In the genomic region with DNA sequence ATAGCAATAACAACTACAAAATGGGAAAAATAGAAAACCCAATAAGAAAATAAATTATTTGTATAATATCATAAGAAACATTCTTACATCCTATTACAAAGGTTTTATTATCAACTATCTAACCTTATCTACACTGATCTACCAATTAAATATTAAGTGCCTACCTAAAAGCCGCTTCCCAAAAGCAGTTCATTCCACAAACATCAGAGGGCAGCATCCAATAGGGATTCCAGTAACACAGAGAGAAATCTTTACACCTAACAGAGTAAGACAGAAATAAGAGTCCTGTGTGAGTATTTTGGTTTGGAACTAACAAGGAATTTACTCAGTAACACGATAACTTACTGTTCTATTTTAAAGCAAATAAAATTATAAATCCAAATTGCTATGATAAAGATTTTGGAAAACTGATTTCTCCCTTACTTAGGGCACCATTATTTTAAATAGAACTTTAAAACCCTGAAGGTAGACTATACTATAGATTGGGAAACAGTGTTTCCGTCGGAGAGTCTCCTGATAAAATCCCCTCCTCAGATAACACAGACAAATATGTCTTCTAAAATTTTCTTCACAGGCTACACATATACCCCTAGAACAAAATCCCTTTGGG, we compare ENCODE assay signal across 9 cellular contexts. TPM values are rescaled to one million over a fixed set of nuclear protein-coding genes. Genes with fewer than 3 reads are reported as not detected.
DNase-seq lines count a peak whose midpoint lies in the region; ATAC-seq, FAIRE-seq and TF ChIP-seq lines count a peak whose summit lies in the region.
"Had no signal": no experiment of that assay in that cellular context is flagged by ENCODE, and none has a peak within 500 bp of the region (broad histone marks: within the 10 kb centered on the region; RNA-seq: fewer than 3 reads in every experiment).

No MANE protein-coding gene starts in this region.

- H4K5ac ChIP-seq in H1 (ENCODE audit: insufficient read length, low read depth, low read length), result no peak overlapping the region

- H3K27ac ChIP-seq in PC-3 (ENCODE audit: low read length), result no peak overlapping the region
- H3K27ac ChIP-seq in H1 (ENCODE audit: low read depth, low read length), result no peak overlapping the region
- H3K27ac ChIP-seq in mesenchymal stem cell (ENCODE audit: low read length, poor library complexity, severe bottlenecking), result no peak overlapping the region
- H3K27ac ChIP-seq: neutrophil had no signal

- no peaks in the 10 kb centered on the region for H3K27me3 Mint-ChIP-seq in activated T-helper 1 cell treated with anti-CD3 and anti-CD28 coated beads, Interleukin-12 subunit alpha, Interleukin-12 subunit beta, Interleukin-2, Interleukin-4 antibody, amounts not matched to agents 30 ng/mL and 10 ng/mL and 1 ng/mL, durations not matched to agents 14 hours and 24 hours and 36 hours (ENCODE audit: insufficient read depth)

- H3K9me3 ChIP-seq in PC-3 (ENCODE audit: low read length) (no peaks in the 10 kb centered on the region), H1 (ENCODE audit: insufficient read depth in 2 of 2, low read depth in 1 of 2, low read length in 1 of 2) (no peaks in the 10 kb centered on the region), mesenchymal stem cell (ENCODE audit: control insufficient read depth, low read length) (no peaks in the 10 kb centered on the region)
- H3K9me3 ChIP-seq: neutrophil had no signal

- H3K4me1 ChIP-seq in PC-3 (ENCODE audit: insufficient read depth, low read length) (peaks cover 20% of the 10 kb centered on the region), H1 (replicated peaks in 1 of 4; ENCODE audit: control insufficient read depth in 3 of 4, insufficient read depth in 4 of 4, low read length in 3 of 4) (peaks cover 0 to 9% (median 6%) of the 10 kb centered on the region in 4 experiments; a peak in 5 of 7 replicates), mesenchymal stem cell (ENCODE audit: control insufficient read depth, insufficient read depth, low read depth, low read length) (peaks cover 4% of the 10 kb centered on the region)

- DNase-seq in DMS 273 treated with DMSO at 0.1 percent for 48 hours (lab: John Stamatoyannopoulos, UW), result peak; percentile 30
- peak; percentile 82 for DNase-seq in HT-29 (ENCODE audit: low spot score)
- DNase-seq in PC-3, result peak; percentile 80
- no peak for DNase-seq in H1 (ENCODE audit: low read depth in 1 of 2, low spot score in 2 of 2)
- peak; percentile 75 for DNase-seq in mesenchymal stem cell
- no peak for DNase-seq in activated T-helper 1 cell treated with anti-CD3 and anti-CD28 coated beads, Interleukin-12 subunit alpha, Interleukin-12 subunit beta, Interleukin-2, Interleukin-4 antibody, amounts not matched to agents 30 ng/mL and 10 ng/mL and 1 ng/mL, durations not matched to agents 14 hours and 24 hours and 36 hours (ENCODE audit: low spot score)
- DNase-seq in activated CD4-positive, alpha-beta T cell treated with anti-CD3 and anti-CD28 coated beads for 48 hours, result no peak
- DNase-seq in stimulated activated naive CD4-positive, alpha-beta T cell treated with Interleukin-2 at 50 U/mL for 16 hours (lab: John Stamatoyannopoulos, UW), result no peak

- no peak overlapping the region for H3K4me3 ChIP-seq in PC-3 (ENCODE audit: low read length)
- no peak overlapping the region for H3K4me3 ChIP-seq in H1 (ENCODE audit: extremely low read depth in 1 of 4, insufficient read depth in 2 of 4, low read depth in 3 of 4, low read length in 4 of 4)
- H3K4me3 ChIP-seq in mesenchymal stem cell (ENCODE audit: insufficient read depth in 1 of 2, low read depth in 1 of 2, low read length in 2 of 2), result no peak overlapping the region

- ATAC-seq in PC-3, result peak; percentile 62

- H2BK120ac ChIP-seq in H1 (replicated peaks; ENCODE audit: low read depth, low read length) (no peak overlapping the region), mesenchymal stem cell (ENCODE audit: low read depth, low read length) (no peak overlapping the region)

- peak overlapping the region; percentile 75; the same call in 1 of the 2 replicates for H3K4me2 ChIP-seq in PC-3 (ENCODE audit: low read length)
- H3K4me2 ChIP-seq in H1 (ENCODE audit: insufficient read depth in 1 of 2, low read depth in 2 of 2, low read length in 2 of 2), result no peak overlapping the region
- no peak overlapping the region for H3K4me2 ChIP-seq in mesenchymal stem cell (ENCODE audit: low read length, poor library complexity, severe bottlenecking)

- H2BK5ac ChIP-seq in H1 (ENCODE audit: low read depth, low read length), result no peak overlapping the region
- no peak overlapping the region for H2BK5ac ChIP-seq in mesenchymal stem cell (ENCODE audit: low read depth, low read length, poor library complexity, severe bottlenecking)

- H3K9ac ChIP-seq in PC-3 (ENCODE audit: low read length) (no peak overlapping the region), H1 (replicated peaks in 1 of 4; ENCODE audit: extremely low read depth in 1 of 4, low read depth in 3 of 4, low read length in 3 of 4) (no peak overlapping the region), mesenchymal stem cell (ENCODE audit: low read length) (peak overlapping the region; percentile 93)

- no peak overlapping the region for H3K23ac ChIP-seq in H1 (ENCODE audit: insufficient read length)
- H3K23ac ChIP-seq in mesenchymal stem cell (ENCODE audit: low read length in 2 of 2), result no peak overlapping the region

- no peaks in the 10 kb centered on the region for H3K23me2 ChIP-seq in H1 (ENCODE audit: low read depth, low read length)

- no peaks in the 10 kb centered on the region for H3K27me3 ChIP-seq in PC-3 (ENCODE audit: low read length)
- H3K27me3 ChIP-seq in H1 (replicated peaks in 1 of 4; ENCODE audit: control insufficient read depth in 3 of 4, extremely low read depth in 1 of 4, insufficient read depth in 3 of 4, low read length in 3 of 4), result no peaks in the 10 kb centered on the region
- no peaks in the 10 kb centered on the region for H3K27me3 ChIP-seq in mesenchymal stem cell (ENCODE audit: control insufficient read depth in 1 of 2, insufficient read depth in 1 of 2, low read length in 2 of 2)
- H3K27me3 ChIP-seq: neutrophil had no signal

- FAIRE-seq in H1 (lab: Jason Lieb, UNC), result no peak

- no peak overlapping the region for H4K8ac ChIP-seq in H1 (ENCODE audit: extremely low read depth, insufficient read depth, low read length)
- H4K8ac ChIP-seq in mesenchymal stem cell (ENCODE audit: low read length), result no peak overlapping the region

- CTCF ChIA-PET in PC-3 (lab: Charles Lee) (no interaction called here), H1 (lab: Charles Lee; ENCODE audit: partially characterized antibody) (interaction anchor here (0.9 to 2.2 kb wide), 4 partner anchors 8 to 440 kb away, joined by 4 to 12 read pairs (median 5); no protein-coding TSS in a partner anchor)

- H3K79me2 ChIP-seq in PC-3 (ENCODE audit: low read length) (peaks cover 66% of the 10 kb centered on the region), H1 (ENCODE audit: control insufficient read depth in 1 of 2, insufficient read depth in 2 of 2, low read length in 2 of 2) (peaks cover 0 to 45% of the 10 kb centered on the region in 2 experiments; a peak in 2 of 4 replicates)

- H3K18ac ChIP-seq in H1 (ENCODE audit: extremely low read depth, low read length), result no peak overlapping the region
- no peak overlapping the region for H3K18ac ChIP-seq in mesenchymal stem cell (ENCODE audit: low read depth in 1 of 2, low read length in 2 of 2)

- TF ChIP-seq POLR2A in H1 (IDR thresholded peaks at IDR 0.05; ENCODE audit: control extremely low read depth in 1 of 2, low read depth in 2 of 2, low read length in 2 of 2), result no peak

- BruUV-seq in PC-3 (replicated peaks; lab: Mats Ljungman, UMichigan), result no TSS peak

- H2BK12ac ChIP-seq in H1 (ENCODE audit: low read depth, low read length) (no peak overlapping the region), mesenchymal stem cell (ENCODE audit: low read length in 2 of 2) (no peak overlapping the region)

- H4K91ac ChIP-seq in H1 (replicated peaks; ENCODE audit: insufficient read length, low read length) (no peak overlapping the region), mesenchymal stem cell (ENCODE audit: low read length) (no peak overlapping the region)

- TF ChIP-seq CTCF in PC-3 (conservative IDR thresholded peaks at IDR 0.05; ENCODE audit: low read depth, low read length) (peak; percentile 94), H1 (IDR thresholded peaks at IDR 0.05; ENCODE audit: control extremely low read depth in 1 of 3, insufficient read depth in 1 of 3, low read depth in 1 of 3, low read length in 3 of 3) (peak in 2 of 3 experiments; percentile 65 to 67; a peak in 3 of 4 replicates)

- H3K4ac ChIP-seq in H1 (replicated peaks; ENCODE audit: insufficient read length, low read depth, low read length) (no peak overlapping the region), mesenchymal stem cell (ENCODE audit: low read depth in 1 of 2, low read length in 2 of 2) (no peak overlapping the region)

- POLR2A ChIA-PET in PC-3 (lab: Charles Lee; ENCODE audit: unreplicated experiment), result no interaction called here
- POLR2A ChIA-PET in H1 (lab: Charles Lee; ENCODE audit: partially characterized antibody), result no interaction called here

- H2BK20ac ChIP-seq in H1 (ENCODE audit: low read length), result no peak overlapping the region

- H4K20me1 ChIP-seq in PC-3 (ENCODE audit: low read length) (peaks cover 4% of the 10 kb centered on the region), H1 (replicated peaks in 1 of 2; ENCODE audit: control insufficient read depth in 1 of 2, insufficient read depth in 2 of 2, low read length in 2 of 2) (peaks cover 0 to 7% of the 10 kb centered on the region in 2 experiments)

- H3K9me3 Mint-ChIP-seq in activated T-helper 1 cell treated with anti-CD3 and anti-CD28 coated beads, Interleukin-12 subunit alpha, Interleukin-12 subunit beta, Interleukin-2, Interleukin-4 antibody, amounts not matched to agents 30 ng/mL and 10 ng/mL and 1 ng/mL, durations not matched to agents 14 hours and 24 hours and 36 hours, result no peaks in the 10 kb centered on the region

- H3K14ac ChIP-seq in H1 (ENCODE audit: insufficient read length) (no peak overlapping the region), mesenchymal stem cell (ENCODE audit: low read length in 2 of 2) (no peak overlapping the region)

- H2AFZ ChIP-seq in PC-3 (ENCODE audit: low read length) (no peak overlapping the region), H1 (ENCODE audit: low read length) (no peak overlapping the region), mesenchymal stem cell (ENCODE audit: low read depth, low read length) (no peak overlapping the region)

- H2BK15ac ChIP-seq in H1 (ENCODE audit: low read length) (no peak overlapping the region), mesenchymal stem cell (ENCODE audit: low read depth, poor library complexity, severe bottlenecking) (no peak overlapping the region)

- H2AK5ac ChIP-seq in H1 (ENCODE audit: low read depth, low read length) (no peak overlapping the region), mesenchymal stem cell (ENCODE audit: low read length, severe bottlenecking) (no peak overlapping the region)

- H3K36me3 Mint-ChIP-seq in activated T-helper 1 cell treated with anti-CD3 and anti-CD28 coated beads, Interleukin-12 subunit alpha, Interleukin-12 subunit beta, Interleukin-2, Interleukin-4 antibody, amounts not matched to agents 30 ng/mL and 10 ng/mL and 1 ng/mL, durations not matched to agents 14 hours and 24 hours and 36 hours (ENCODE audit: low read depth), result no peaks in the 10 kb centered on the region

- H3K36me3 ChIP-seq in PC-3 (ENCODE audit: low read depth, low read length) (no peaks in the 10 kb centered on the region), H1 (ENCODE audit: control insufficient read depth in 2 of 4, insufficient read depth in 4 of 4, low read length in 3 of 4) (no peaks in the 10 kb centered on the region), mesenchymal stem cell (ENCODE audit: control insufficient read depth in 1 of 2, insufficient read depth in 2 of 2, low read depth in 1 of 2, low read length in 2 of 2) (no peaks in the 10 kb centered on the region)
- H3K36me3 ChIP-seq: neutrophil had no signal

- no peak overlapping the region for H3K56ac ChIP-seq in H1 (replicated peaks; ENCODE audit: insufficient read length, low read depth, low read length)

- WGBS in H1 (ENCODE audit: extremely low coverage in 1 of 2, insufficient coverage in 1 of 2, insufficient read length in 1 of 2, insufficient replicate concordance in 2 of 2, low coverage in 1 of 2, low lambda C conversion rate in 2 of 2, missing lambda C conversion rate in 1 of 2), 2 experiments, result 63% methylated on average over 4 of the region's 4 CpGs; no CpG with 5 or more reads in 1 of the 2 experiments
- WGBS in mesenchymal stem cell, result 62% methylated on average over 3 of the region's 4 CpGs

- no peak overlapping the region for H3K27ac Mint-ChIP-seq in activated T-helper 1 cell treated with anti-CD3 and anti-CD28 coated beads, Interleukin-12 subunit alpha, Interleukin-12 subunit beta, Interleukin-2, Interleukin-4 antibody, amounts not matched to agents 30 ng/mL and 10 ng/mL and 1 ng/mL, durations not matched to agents 14 hours and 24 hours and 36 hours

- H3K4me1 Mint-ChIP-seq in activated T-helper 1 cell treated with anti-CD3 and anti-CD28 coated beads, Interleukin-12 subunit alpha, Interleukin-12 subunit beta, Interleukin-2, Interleukin-4 antibody, amounts not matched to agents 30 ng/mL and 10 ng/mL and 1 ng/mL, durations not matched to agents 14 hours and 24 hours and 36 hours (ENCODE audit: low read depth), result peaks cover 14% of the 10 kb centered on the region

- no peaks in the 10 kb centered on the region for H3K9me2 ChIP-seq in PC-3 (replicated peaks; ENCODE audit: low read length)

- H3F3A ChIP-seq in PC-3 (ENCODE audit: low read length, unreplicated experiment), result no peaks in the 10 kb centered on the region

- no peaks in the 10 kb centered on the region for H3K79me1 ChIP-seq in H1 (ENCODE audit: low read depth, low read length)
- H3K79me1 ChIP-seq in mesenchymal stem cell (replicated peaks; ENCODE audit: low read length, poor library complexity, severe bottlenecking), result peaks cover 6% of the 10 kb centered on the region

- no peak for TF ChIP-seq EP300 in H1 (IDR thresholded peaks at IDR 0.05; ENCODE audit: borderline replicate concordance in 1 of 2, low read depth in 2 of 2, low read length in 2 of 2)

- TF ChIP-seq RAD21 in H1 (IDR thresholded peaks at IDR 0.05 in 1 of 2, conservative IDR thresholded peaks at IDR 0.05 in 1 of 2; ENCODE audit: low read depth in 2 of 2, low read length in 2 of 2), result peak; percentile 93

- H3K4me3 Mint-ChIP-seq in activated T-helper 1 cell treated with anti-CD3 and anti-CD28 coated beads, Interleukin-12 subunit alpha, Interleukin-12 subunit beta, Interleukin-2, Interleukin-4 antibody, amounts not matched to agents 30 ng/mL and 10 ng/mL and 1 ng/mL, durations not matched to agents 14 hours and 24 hours and 36 hours, result no peak overlapping the region

- intact Hi-C loops in PC-3 (cut with micrococcal nuclease), result loop anchor here (1.0 to 5.0 kb wide), 3 partner anchors 203 to 1153 kb away; no protein-coding TSS in a partner anchor
- intact Hi-C loops in activated T-helper 1 cell treated with anti-CD3 and anti-CD28 coated beads, Interleukin-12 subunit alpha, Interleukin-12 subunit beta, Interleukin-2, Interleukin-4 antibody, amounts not matched to agents 30 ng/mL and 10 ng/mL and 1 ng/mL, durations not matched to agents 14 hours and 24 hours and 36 hours (cut with micrococcal nuclease), result loop anchor here (1.0 kb wide), 2 partner anchors 203 to 243 kb away; no protein-coding TSS in a partner anchor

RNA-seq across cellular contexts. Expression of a gene that starts 15.0 kb away (rescaled TPM):
- total RNA-seq in HT-29 (2014; rRNA removed; shearing (Covaris generic)), result 4.6 and 6.3 TPM in 2 replicates
- 5.1 and 10.9 TPM in 2 replicates for total RNA-seq in PC-3 (2014; rRNA removed)
- 10.0 and 10.7 TPM in 2 replicates for total RNA-seq in H1 (2021; fragmentation: NEBNext Ultra II Directional; extraction: Animal tissue kit (Norgen Biotek cat#: 25700))
- polyA plus RNA-seq in H1 (2011; rRNA removed), result 1.9 and 3.1 TPM in 2 replicates
- polyA plus RNA-seq in H1 (2011; cell fraction: cytosol; rRNA removed), result 4.0 TPM
- 2.2 TPM for polyA plus RNA-seq in H1 (2011; cell fraction: nucleus; rRNA removed)
- 3.9 to 7.5 TPM (median 5.1 TPM) in 4 replicates for polyA plus RNA-seq in H1 (2012, experiment 1 of 2)
- 0.29 TPM for polyA plus RNA-seq in H1 (2012, experiment 2 of 2)
- polyA plus RNA-seq in H1 (2013, experiment 1 of 2), result 6.9 TPM
- polyA plus RNA-seq in H1 (2013, experiment 2 of 2), result 7.5 TPM
- 4.0 and 8.6 TPM in 2 replicates for polyA minus RNA-seq in H1 (2011; rRNA and poly(A)+ RNA removed)
- 5.4 TPM for polyA minus RNA-seq in H1 (2011; cell fraction: cytosol; rRNA and poly(A)+ RNA removed)
- polyA minus RNA-seq in H1 (2011; cell fraction: nucleus; rRNA and poly(A)+ RNA removed), result 8.6 TPM
- 12.0 TPM for polyA plus RNA-seq in mesenchymal stem cell (2013, experiment 1 of 2)
- 13.0 TPM for polyA plus RNA-seq in mesenchymal stem cell (2013, experiment 2 of 2)
- 10.5 and 11.4 TPM in 2 replicates for total RNA-seq in activated T-helper 1 cell treated with anti-CD3 and anti-CD28 coated beads, Interleukin-12 subunit alpha, Interleukin-12 subunit beta, Interleukin-2, Interleukin-4 antibody, amounts not matched to agents 30 ng/mL and 10 ng/mL and 1 ng/mL, durations not matched to agents 14 hours and 24 hours and 36 hours

Comparison
In these comparisons a context has a peak if more than half of its experiments do, and no peak if none do; other contexts are left out.
1. DNase-seq: peak in DMS 273 treated with DMSO at 0.1 percent for 48 hours (single experiment), HT-29 (single experiment), PC-3 (single experiment) and mesenchymal stem cell (single experiment); none in H1 (0 of 2), activated T-helper 1 cell treated with anti-CD3 and anti-CD28 coated beads, Interleukin-12 subunit alpha, Interleukin-12 subunit beta, Interleukin-2, Interleukin-4 antibody, amounts not matched to agents 30 ng/mL and 10 ng/mL and 1 ng/mL, durations not matched to agents 14 hours and 24 hours and 36 hours (single experiment), activated CD4-positive, alpha-beta T cell treated with anti-CD3 and anti-CD28 coated beads for 48 hours (single experiment) and stimulated activated naive CD4-positive, alpha-beta T cell treated with Interleukin-2 at 50 U/mL for 16 hours (single experiment).